Comparison of ENCODE assay signal across 12 cellular contexts in genomic region chr18:43869451-43870008, GRCh38.
A peak's percentile ranks its signal among the peaks of the same experiment; 100 is the strongest.
DNase-seq lines count a peak whose midpoint lies in the region; ATAC-seq lines count a peak whose summit lies in the region.
"Had no signal": no experiment of that assay in that cellular context is flagged by ENCODE, and none has a peak within 500 bp of the region (broad histone marks: within the 10 kb centered on the region; RNA-seq: fewer than 3 reads in every experiment).

No MANE protein-coding gene starts in this region.

- peak overlapping the region; percentile 6; the same call in 1 of the 2 replicates for H3K27ac ChIP-seq in ACC112 (ENCODE audit: low read depth, low read length)
- H3K27ac ChIP-seq: parathyroid adenoma had no signal

- peaks cover 21% of the 10 kb centered on the region for H3K4me1 ChIP-seq in ACC112 (ENCODE audit: control insufficient read depth, insufficient read depth, low read length, unreplicated experiment)
- H3K4me1 ChIP-seq: parathyroid adenoma had no signal

- no peak for ATAC-seq in GM21515 (IDR thresholded peaks at IDR 0.05; ENCODE audit: unreplicated experiment)

- H3K4me3 ChIP-seq in ACC112 (ENCODE audit: low read depth, low read length) (peak overlapping the region; percentile 30; the same call in 1 of the 2 replicates), MG63 (no peak overlapping the region)

- no peaks in the 10 kb centered on the region for H3K9me3 ChIP-seq in MG63

- H3K27me3 ChIP-seq in ACC112 (ENCODE audit: insufficient read depth, low read length), result no peaks in the 10 kb centered on the region
- H3K27me3 ChIP-seq in MG63, result no peaks in the 10 kb centered on the region

- DNase-seq in MG63 (peak; percentile 28), amniotic epithelial cell (ENCODE audit: low read depth) (peak; percentile 63), hepatic stellate cell (ENCODE audit: low spot score) (peak; percentile 4), GDM1 (lab: John Stamatoyannopoulos, UW) (no peak), NAMALWA (ENCODE audit: low spot score) (no peak)
- DNase-seq in activated CD8-positive, alpha-beta memory T cell treated with anti-CD3 and anti-CD28 coated beads, Interleukin-2, amount 50 U/mL, for 48 hours, result no peak
- DNase-seq: activated CD4-positive, alpha-beta memory T cell treated with anti-CD3 and anti-CD28 coated beads, Interleukin-2, amount 10 ng/mL, durations not matched to agents 7 days and 5 days; anterior cingulate cortex; DMS 273 treated with DMSO at 0.1 percent for 48 hours had no signal

- H2AFZ ChIP-seq in ACC112 (ENCODE audit: low read length, unreplicated experiment), result peak overlapping the region; percentile 46
- H2AFZ ChIP-seq: parathyroid adenoma had no signal

- H3K79me2 ChIP-seq in ACC112 (ENCODE audit: control insufficient read depth, insufficient read depth, low read length, unreplicated experiment), result no peaks in the 10 kb centered on the region
- H3K79me2 ChIP-seq: parathyroid adenoma had no signal

- H3K36me3 ChIP-seq in ACC112 (ENCODE audit: insufficient read depth, low read length) (no peaks in the 10 kb centered on the region), MG63 (no peaks in the 10 kb centered on the region)

Comparison
In these comparisons a context has a peak if more than half of its experiments do, and no peak if none do; other contexts are left out.
1. DNase-seq: peak in MG63 (single experiment), amniotic epithelial cell (single experiment) and hepatic stellate cell (single experiment); none in activated CD8-positive, alpha-beta memory T cell treated with anti-CD3 and anti-CD28 coated beads, Interleukin-2, amount 50 U/mL, for 48 hours (single experiment), GDM1 (single experiment) and NAMALWA (single experiment).